In genomic region chr17:75096082-75096625, GRCh38 we compare ENCODE assay signal across 8 cellular contexts. TPM values are rescaled to one million over a fixed set of nuclear protein-coding genes. Genes with fewer than 3 reads are reported as not detected.
A peak's percentile ranks its signal among the peaks of the same experiment; 100 is the strongest.
DNase-seq lines count a peak whose midpoint lies in the region; ATAC-seq, FAIRE-seq and TF ChIP-seq lines count a peak whose summit lies in the region.

No MANE protein-coding gene starts in this region.

- no peak overlapping the region for H3K27ac ChIP-seq in SJCRH30
- H3K27ac ChIP-seq in foreskin keratinocyte = no peak overlapping the region
- H3K27ac ChIP-seq in prostate gland = peak overlapping the region; percentile 54 to 61
- no peak overlapping the region for H3K27ac ChIP-seq in CD4-positive, alpha-beta T cell (ENCODE audit: low read depth, low read length)

- H3K27me3 ChIP-seq in SJCRH30 = no peaks in the 10 kb centered on the region
- H3K27me3 ChIP-seq in foreskin keratinocyte = peaks cover 14% of the 10 kb centered on the region
- H3K27me3 ChIP-seq in prostate gland (replicated peaks; ENCODE audit: insufficient read depth) = no peaks in the 10 kb centered on the region
- H3K27me3 ChIP-seq in CD4-positive, alpha-beta T cell (ENCODE audit: control insufficient read depth, insufficient read depth, low read length) = no peaks in the 10 kb centered on the region

- no peak overlapping the region for H3K27ac Mint-ChIP-seq in CD4-positive, alpha-beta T cell

- H3K9me3 ChIP-seq in SJCRH30 (replicated peaks) (no peaks in the 10 kb centered on the region), prostate gland (no peaks in the 10 kb centered on the region)
- H3K9me3 ChIP-seq in CD4-positive, alpha-beta T cell (ENCODE audit: control insufficient read depth, low read length) = no peaks in the 10 kb centered on the region

- WGBS in prostate gland = 41% methylated on average over 14 of the region's 14 CpGs

- no peaks in the 10 kb centered on the region for H3K9me3 Mint-ChIP-seq in CD4-positive, alpha-beta T cell

- TF ChIP-seq POLR2A in GM12891 (IDR thresholded peaks at IDR 0.05; ENCODE audit: low read depth, low read length) (no peak), prostate gland (IDR thresholded peaks at IDR 0.05) (peak; percentile 42)

- H3K4me3 Mint-ChIP-seq in CD4-positive, alpha-beta T cell = no peak overlapping the region

- CTCF ChIA-PET in CD4-positive, alpha-beta T cell (lab: Charles Lee) = no interaction called here

- H3K27me3 Mint-ChIP-seq in CD4-positive, alpha-beta T cell = no peaks in the 10 kb centered on the region

- H3K4me1 ChIP-seq in SJCRH30 = peaks cover 15% of the 10 kb centered on the region
- no peaks in the 10 kb centered on the region for H3K4me1 ChIP-seq in foreskin keratinocyte
- H3K4me1 ChIP-seq in prostate gland (replicated peaks) = peaks cover 17% of the 10 kb centered on the region

- ATAC-seq in foreskin keratinocyte = peak; percentile 94
- ATAC-seq in HG02642 (IDR thresholded peaks at IDR 0.05; ENCODE audit: poor library complexity, unreplicated experiment) = no peak
- ATAC-seq in GM19467 (IDR thresholded peaks at IDR 0.05; ENCODE audit: unreplicated experiment) = no peak
- ATAC-seq in CD4-positive, alpha-beta T cell (ENCODE audit: poor library complexity) = no peak

- DNase-seq in GM12891 (ENCODE audit: insufficient read length, low spot score) (no peak), SJCRH30 (peak; percentile 59 to 70), foreskin keratinocyte (peak; percentile 96 to 98), prostate gland (ENCODE audit: low spot score) (peak; percentile 80)
- no peak for DNase-seq in CD4-positive, alpha-beta T cell
- DNase-seq in activated CD4-positive, alpha-beta T cell treated with anti-CD3 and anti-CD28 coated beads for 48 hours = no peak

- H3K4me3 ChIP-seq in SJCRH30 = no peak overlapping the region
- no peak overlapping the region for H3K4me3 ChIP-seq in prostate gland

- TF ChIP-seq CTCF in foreskin keratinocyte (conservative IDR thresholded peaks at IDR 0.05) = no peak
- TF ChIP-seq CTCF in prostate gland (IDR thresholded peaks at IDR 0.05) = no peak
- no peak for TF ChIP-seq CTCF in CD4-positive, alpha-beta T cell (IDR thresholded peaks at IDR 0.05)

- no peaks in the 10 kb centered on the region for H3K36me3 Mint-ChIP-seq in CD4-positive, alpha-beta T cell (ENCODE audit: low read depth)

- intact Hi-C loops in prostate gland (cut with DNase I) = no loop called here
- intact Hi-C loops in CD4-positive, alpha-beta T cell (cut with DNase I, micrococcal nuclease) = no loop called here

- no peaks in the 10 kb centered on the region for H3K36me3 ChIP-seq in SJCRH30
- no peaks in the 10 kb centered on the region for H3K36me3 ChIP-seq in prostate gland

- FAIRE-seq in GM12891 (lab: Jason Lieb, UNC) = peak; percentile 31

- H3K4me1 Mint-ChIP-seq in CD4-positive, alpha-beta T cell (ENCODE audit: low read depth) = peaks cover 5% of the 10 kb centered on the region

- POLR2A ChIA-PET in CD4-positive, alpha-beta T cell (lab: Charles Lee) = no interaction called here

TF ChIP-seq in GM12891, 5 proteins besides CTCF, POLR2A, EP300 and RAD21:
- no peak for TF ChIP-seq SPI1 (IDR thresholded peaks at IDR 0.05; ENCODE audit: low read depth, low read length)
- TF ChIP-seq POLR2AphosphoS5 (IDR thresholded peaks at IDR 0.05; ENCODE audit: low read depth, low read length) = no peak
- TF ChIP-seq TAF1 (IDR thresholded peaks at IDR 0.05; ENCODE audit: low read depth, low read length) = no peak
- no peak for TF ChIP-seq POU2F2 (IDR thresholded peaks at IDR 0.05; ENCODE audit: low read depth, low read length)
- no peak for TF ChIP-seq PAX5 (IDR thresholded peaks at IDR 0.05; ENCODE audit: insufficient read depth, low read length, severe bottlenecking)

RNA-seq across cellular contexts. Expression of gene SLC16A5, which starts 8.4 kb away (rescaled TPM):
- polyA plus RNA-seq in GM12891 (2012; ENCODE audit: low read depth, missing spikeins) = 2.4 TPM
- 0.04 TPM in 1 of 2 replicates, not detected in the other for total RNA-seq in SJCRH30 (2014; rRNA removed; shearing (Covaris generic))
- 3.2 and 3.4 TPM in 2 replicates for total RNA-seq in foreskin keratinocyte
- polyA plus RNA-seq in foreskin keratinocyte = 2.0 and 2.2 TPM in 2 replicates
- total RNA-seq in prostate gland = 10 to 100 TPM; 65.0 to 66.4 TPM
- total RNA-seq in CD4-positive, alpha-beta T cell = 10 to 100 TPM in 1 of 2 experiments, 1 to 10 TPM in 1; 9.2 to 11.0 TPM

RNA-seq across cellular contexts. Expression of gene ARMC7, which starts 13.6 kb away (rescaled TPM):
- polyA plus RNA-seq in GM12891 (2012; ENCODE audit: low read depth, missing spikeins) = 7.2 TPM
- 9.6 and 10.9 TPM in 2 replicates for total RNA-seq in SJCRH30 (2014; rRNA removed; shearing (Covaris generic))
- total RNA-seq in foreskin keratinocyte (3.5 and 4.4 TPM in 2 replicates), prostate gland (10 to 100 TPM; 13.6 to 15.1 TPM)
- polyA plus RNA-seq in foreskin keratinocyte = 5.8 and 6.5 TPM in 2 replicates
- 1 to 10 TPM; 4.1 to 4.8 TPM for total RNA-seq in CD4-positive, alpha-beta T cell

RNA-seq across cellular contexts. Expression of gene NT5C, which starts 35.4 kb away (rescaled TPM):
- polyA plus RNA-seq in GM12891 (2012; ENCODE audit: low read depth, missing spikeins) = 60.7 TPM
- total RNA-seq in SJCRH30 (2014; rRNA removed; shearing (Covaris generic)) = 34.5 and 36.0 TPM in 2 replicates
- total RNA-seq in foreskin keratinocyte (76.5 and 76.8 TPM in 2 replicates), prostate gland (100 to 1,000 TPM; 120 to 166 TPM)
- 109 and 111 TPM in 2 replicates for polyA plus RNA-seq in foreskin keratinocyte
- 10 to 100 TPM; 14.1 to 16.1 TPM for total RNA-seq in CD4-positive, alpha-beta T cell

RNA-seq across cellular contexts. Expression of gene KCTD2, which starts 49.1 kb away (rescaled TPM):
- 11.3 TPM for polyA plus RNA-seq in GM12891 (2012; ENCODE audit: low read depth, missing spikeins)
- total RNA-seq in SJCRH30 (2014; rRNA removed; shearing (Covaris generic)) = 34.4 and 34.5 TPM in 2 replicates
- total RNA-seq in foreskin keratinocyte (11.6 and 12.7 TPM in 2 replicates), prostate gland (100 to 1,000 TPM in 1 of 2 donors, 10 to 100 TPM in 1; 24.4 to 104 TPM)
- 7.3 and 7.7 TPM in 2 replicates for polyA plus RNA-seq in foreskin keratinocyte
- total RNA-seq in CD4-positive, alpha-beta T cell = 10 to 100 TPM; 26.1 to 28.0 TPM

RNA-seq across cellular contexts. Expression of gene ATP5PD, which starts 49.4 kb away (rescaled TPM):
- 425 TPM for polyA plus RNA-seq in GM12891 (2012; ENCODE audit: low read depth, missing spikeins)
- 337 and 350 TPM in 2 replicates for total RNA-seq in SJCRH30 (2014; rRNA removed; shearing (Covaris generic))
- total RNA-seq in foreskin keratinocyte (318 and 323 TPM in 2 replicates), prostate gland (100 to 1,000 TPM; 116 to 201 TPM)
- 425 and 434 TPM in 2 replicates for polyA plus RNA-seq in foreskin keratinocyte
- 100 to 1,000 TPM in 1 of 2 experiments, 10 to 100 TPM in 1; 98.5 to 112 TPM for total RNA-seq in CD4-positive, alpha-beta T cell

Comparison
In these comparisons a context has a peak if more than half of its experiments do, and no peak if none do; other contexts are left out.
1. DNase-seq: peak in SJCRH30 (2 of 2), foreskin keratinocyte (2 of 2) and prostate gland (single experiment); none in GM12891 (single experiment), CD4-positive, alpha-beta T cell (0 of 10) and activated CD4-positive, alpha-beta T cell treated with anti-CD3 and anti-CD28 coated beads for 48 hours (single experiment).
2. H3K27ac ChIP-seq: peak in prostate gland (2 of 2); none in SJCRH30 (single experiment), foreskin keratinocyte (single experiment) and CD4-positive, alpha-beta T cell (single experiment).
3. RNA of gene SLC16A5, which starts 8.4 kb away (total RNA-seq): 65.0 to 66.4 TPM in prostate gland; 9.2 to 11.0 TPM in CD4-positive, alpha-beta T cell, 3.2 to 3.4 TPM in foreskin keratinocyte and 0.04 TPM in SJCRH30; every median in the first group is over 4 times any median in the second.